8 cellular contexts compared by ENCODE assay signal in the genomic region with DNA sequence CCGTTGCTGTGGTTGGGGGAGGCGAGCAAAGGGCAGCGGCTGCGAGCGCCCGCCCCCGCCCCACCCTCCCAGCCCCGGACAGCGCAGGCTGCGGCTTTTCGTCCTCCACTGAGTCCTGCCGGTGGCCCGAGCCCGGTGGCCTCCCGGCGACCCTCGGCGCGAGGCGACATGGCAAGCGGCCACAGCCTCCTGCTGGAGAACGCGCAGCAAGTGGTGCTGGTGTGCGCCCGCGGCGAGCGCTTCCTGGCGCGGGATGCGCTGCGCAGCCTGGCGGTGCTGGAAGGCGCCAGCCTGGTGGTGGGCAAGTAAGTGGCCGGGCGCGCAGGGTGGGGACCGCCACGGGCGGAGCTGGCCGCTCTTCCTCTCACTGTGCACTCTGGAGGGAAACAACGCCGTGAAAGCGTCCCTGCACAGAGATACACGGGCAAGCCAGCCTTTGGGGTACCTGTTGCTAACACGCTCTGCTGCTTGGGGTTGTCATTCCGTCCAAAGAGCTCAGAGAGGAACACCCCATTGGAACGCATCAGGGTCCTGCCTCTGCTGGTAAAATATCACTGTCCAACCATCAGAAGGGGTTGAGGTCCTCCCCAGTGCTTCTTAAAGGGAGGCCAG. TPM values are rescaled to one million over a fixed set of nuclear protein-coding genes. Genes with fewer than 3 reads are reported as not detected.
A peak's percentile ranks its signal among the peaks of the same experiment; 100 is the strongest.
DNase-seq lines count a peak whose midpoint lies in the region; ATAC-seq and TF ChIP-seq lines count a peak whose summit lies in the region.

A gene with protein sequence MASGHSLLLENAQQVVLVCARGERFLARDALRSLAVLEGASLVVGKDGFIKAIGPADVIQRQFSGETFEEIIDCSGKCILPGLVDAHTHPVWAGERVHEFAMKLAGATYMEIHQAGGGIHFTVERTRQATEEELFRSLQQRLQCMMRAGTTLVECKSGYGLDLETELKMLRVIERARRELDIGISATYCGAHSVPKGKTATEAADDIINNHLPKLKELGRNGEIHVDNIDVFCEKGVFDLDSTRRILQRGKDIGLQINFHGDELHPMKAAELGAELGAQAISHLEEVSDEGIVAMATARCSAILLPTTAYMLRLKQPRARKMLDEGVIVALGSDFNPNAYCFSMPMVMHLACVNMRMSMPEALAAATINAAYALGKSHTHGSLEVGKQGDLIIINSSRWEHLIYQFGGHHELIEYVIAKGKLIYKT (plus strand): TSS at position 101 of the 612 bp plus-strand sequence. CDS start 68 bp downstream, at position 169.

- H3K4me2 ChIP-seq in osteoblast (ENCODE audit: insufficient read depth, low read length) = peak within 1 kb of the TSS; percentile 77

- ATAC-seq in GM19324 (IDR thresholded peaks at IDR 0.05; ENCODE audit: low FRiP score, unreplicated experiment) (peak; percentile 73), HG03432 (IDR thresholded peaks at IDR 0.05; ENCODE audit: unreplicated experiment) (peak; percentile 69), Panc1 (peak; percentile 90), gastroesophageal sphincter (peak; percentile 80), upper lobe of left lung (ENCODE audit: low FRiP score in 2 of 2) (peak; percentile 82 to 88)

- H3K27me3 ChIP-seq in Panc1 (ENCODE audit: control insufficient read depth, insufficient read depth, low read length) = peaks cover 7% of the 10 kb centered on the region; the same call in 1 of the 2 replicates
- H3K27me3 ChIP-seq in gastroesophageal sphincter = no peaks in the 10 kb centered on the region
- H3K27me3 ChIP-seq in osteoblast (ENCODE audit: insufficient read depth, low read length) = no peaks in the 10 kb centered on the region
- H3K27me3 ChIP-seq in upper lobe of left lung = no peaks in the 10 kb centered on the region

- H4K20me1 ChIP-seq in osteoblast (ENCODE audit: insufficient read depth, low read length) = no peaks in the 10 kb centered on the region

- H3K27ac ChIP-seq in Panc1 (ENCODE audit: low read length) (peak within 1 kb of the TSS; percentile 48; the same call in 1 of the 2 replicates), gastroesophageal sphincter (peak within 1 kb of the TSS; percentile 4 to 93 (median 90)), osteoblast (ENCODE audit: low read depth, low read length) (no peak within 1 kb of the TSS), upper lobe of left lung (peak within 1 kb of the TSS; percentile 78 to 94 (median 92))

- H3K4me3 ChIP-seq in Panc1 (ENCODE audit: low read depth in 2 of 2, low read length in 2 of 2) (peak within 1 kb of the TSS; percentile 63 to 83), gastroesophageal sphincter (peak within 1 kb of the TSS; percentile 81 to 88), osteoblast (ENCODE audit: insufficient read depth, low read length) (peak within 1 kb of the TSS; percentile 78), upper lobe of left lung (peak within 1 kb of the TSS; percentile 83 to 95 (median 86))

- peak; percentile 33 for TF ChIP-seq CTCF in Panc1 (IDR thresholded peaks at IDR 0.05)
- peak in 3 of 4 experiments; percentile 18 to 68 (median 60) for TF ChIP-seq CTCF in gastroesophageal sphincter (IDR thresholded peaks at IDR 0.05)
- TF ChIP-seq CTCF in osteoblast (IDR thresholded peaks at IDR 0.05; ENCODE audit: extremely low read depth, low read depth, low read length) = no peak
- TF ChIP-seq CTCF in upper lobe of left lung (IDR thresholded peaks at IDR 0.05) = peak; percentile 25 to 59 (median 45)

- H2AFZ ChIP-seq in osteoblast (ENCODE audit: low read length) = peak within 1 kb of the TSS; percentile 73

- intact Hi-C loops in Panc1 (cut with micrococcal nuclease; ENCODE audit: unreplicated experiment) = no loop called here

- DNase-seq in C1 segment of cervical spinal cord (lab: John Stamatoyannopoulos, UW) (peak in 9 of 14 donors; percentile 42 to 75 (median 66)), Panc1 (ENCODE audit: low read depth, low spot score) (no peak), activated gamma-delta T cell treated with Interleukin-2 at 50 U/mL for 16 hours (peak; percentile 53), osteoblast (ENCODE audit: insufficient read length, low spot score, missing footprints) (peak; percentile 97), upper lobe of left lung (peak; percentile 62 to 93)

- BruUV-seq in Panc1 (replicated peaks; lab: Mats Ljungman, UMichigan) = no TSS peak

- CTCF ChIA-PET in Panc1 (lab: Charles Lee) = interaction anchor here (1.8 kb wide), 1 partner anchor 25 kb away, joined by 9 read pairs; no protein-coding TSS in a partner anchor

- no peak for TF ChIP-seq EP300 in gastroesophageal sphincter (IDR thresholded peaks at IDR 0.05)
- TF ChIP-seq EP300 in upper lobe of left lung (IDR thresholded peaks at IDR 0.05) = no peak

- H3K9me3 ChIP-seq in Panc1 (ENCODE audit: control insufficient read depth, insufficient read depth, low read depth, low read length) (no peaks in the 10 kb centered on the region), gastroesophageal sphincter (no peaks in the 10 kb centered on the region), osteoblast (ENCODE audit: low read depth, low read length) (no peaks in the 10 kb centered on the region), upper lobe of left lung (no peaks in the 10 kb centered on the region)

- 0% methylated on average over 2 of the region's 48 CpGs; no CpG with 5 or more reads in 1 of the 2 donors for WGBS in gastroesophageal sphincter (ENCODE audit: low coverage in 1 of 2), 2 donors
- WGBS in upper lobe of left lung, 2 donors = 0 to 2% methylated on average over 20 to 34 of the region's 48 CpGs

- no peak for TF ChIP-seq POLR2A in gastroesophageal sphincter (IDR thresholded peaks at IDR 0.05)
- TF ChIP-seq POLR2A in upper lobe of left lung (IDR thresholded peaks at IDR 0.05) = no peak

- H3K36me3 ChIP-seq in Panc1 (ENCODE audit: control insufficient read depth, insufficient read depth, low read length) = no peaks in the 10 kb centered on the region; the same call in 1 of the 2 replicates
- no peaks in the 10 kb centered on the region for H3K36me3 ChIP-seq in gastroesophageal sphincter
- no peaks in the 10 kb centered on the region for H3K36me3 ChIP-seq in osteoblast (ENCODE audit: insufficient read depth, low read length)
- H3K36me3 ChIP-seq in upper lobe of left lung = no peaks in the 10 kb centered on the region

- H3K79me2 ChIP-seq in osteoblast (ENCODE audit: insufficient read depth, low read length) = no peaks in the 10 kb centered on the region

- H3K4me1 ChIP-seq in Panc1 (ENCODE audit: control insufficient read depth, insufficient read depth, low read length) = no peaks in the 10 kb centered on the region
- peaks cover 0 to 17% (median 0%) of the 10 kb centered on the region in 3 donors for H3K4me1 ChIP-seq in gastroesophageal sphincter
- peaks cover 3% of the 10 kb centered on the region for H3K4me1 ChIP-seq in osteoblast (ENCODE audit: insufficient read depth, low read length)
- peaks cover 7 to 20% (median 12%) of the 10 kb centered on the region in 4 donors for H3K4me1 ChIP-seq in upper lobe of left lung

- POLR2A ChIA-PET in Panc1 (lab: Charles Lee) = no interaction called here

- in situ Hi-C loops in Panc1 (cut with HindIII; ENCODE audit: low pct_unique_long_range_greater_than_20kb, low sequenced_read_pairs) = no loop called here

RNA-seq across cellular contexts. Expression of the gene that starts here (rescaled TPM):
- 0.54 TPM for total RNA-seq in Panc1 (2021; ENCODE audit: unreplicated experiment)
- polyA plus RNA-seq in Panc1 (2012; ENCODE audit: insufficient read length) = 0.28 TPM
- total RNA-seq in gastroesophageal sphincter = 1 to 10 TPM in 2 of 4 donors, under 1 TPM in 1, not detected in 1; 0.40 to 1.8 (median 1.0) TPM
- total RNA-seq in osteoblast = 0.29 and 0.36 TPM in 2 replicates
- total RNA-seq in upper lobe of left lung = 1 to 10 TPM in 4 of 6 donors, under 1 TPM in 1, not detected in 1; 0.91 to 2.2 (median 1.9) TPM

Comparison
In these comparisons a context has a peak if more than half of its experiments do, and no peak if none do; other contexts are left out.
1. Peak in ATAC-seq, H3K4me3 ChIP-seq and H3K27ac ChIP-seq in Panc1; RNA of the gene not detected or under 1 TPM.
2. Peak in DNase-seq, H3K4me3 ChIP-seq and H3K4me2 ChIP-seq in osteoblast; RNA of the gene not detected or under 1 TPM.